ENCODE assay signal across 11 cellular contexts in genomic region chr1:209434066-209434465, GRCh38.
DNase-seq lines count a peak whose midpoint lies in the region; TF ChIP-seq lines count a peak whose summit lies in the region.
"Had no signal": no experiment of that assay in that cellular context is flagged by ENCODE, and none has a peak within 500 bp of the region (broad histone marks: within the 10 kb centered on the region; RNA-seq: fewer than 3 reads in every experiment).

No MANE protein-coding gene starts in this region.

- no peaks in the 10 kb centered on the region for H3K36me3 Mint-ChIP-seq in HFFc6 (ENCODE audit: low read depth)
- H3K36me3 Mint-ChIP-seq: naive thymus-derived CD8-positive, alpha-beta T cell had no signal

- in situ Hi-C loops in GM13977 (cut with MboI; ENCODE audit: low pct_unique_long_range_greater_than_20kb, low sequenced_read_pairs, unreplicated experiment) = no loop called here

- H3K9me3 Mint-ChIP-seq in HFFc6 = no peaks in the 10 kb centered on the region

- H3K4me1 Mint-ChIP-seq in HFFc6 (ENCODE audit: low read depth) = peaks cover 37% of the 10 kb centered on the region

- peak overlapping the region; percentile 51; the same call in 1 of the 2 replicates for H3K4me3 Mint-ChIP-seq in HFFc6
- H3K4me3 Mint-ChIP-seq: naive thymus-derived CD8-positive, alpha-beta T cell had no signal

- DNase-seq in HFFc6 (peak; percentile 39), adipocyte (ENCODE audit: low read depth) (peak; percentile 19), glomerular visceral epithelial cell (ENCODE audit: extremely low spot score) (peak; percentile 47), renal cortical epithelial cell (ENCODE audit: low read depth) (peak; percentile 59), epidermal melanocyte (ENCODE audit: insufficient read length, low spot score) (no peak), NK-92 (lab: John Stamatoyannopoulos, UW; ENCODE audit: unreplicated experiment) (no peak), NCI-H1105 treated with DMSO at 0.1 percent for 48 hours (lab: John Stamatoyannopoulos, UW) (no peak), GM13977 (ENCODE audit: low spot score) (no peak)
- DNase-seq: naive thymus-derived CD8-positive, alpha-beta T cell; NCI-H1417 treated with DMSO at 0.1 percent for 48 hours; stimulated activated CD4-positive, alpha-beta T cell treated with anti-CD3 and anti-CD28 coated beads, Interleukin-15, amount 100 ng/mL, for 24 hours had no signal

- no peak overlapping the region for H3K9ac ChIP-seq in adipocyte (ENCODE audit: low read length)

- H3K27me3 ChIP-seq in adipocyte (replicated peaks; ENCODE audit: control insufficient read depth, insufficient read depth, low read length) = peaks cover 9% of the 10 kb centered on the region

- no peak for TF ChIP-seq CTCF in HFFc6 (IDR thresholded peaks at IDR 0.05)
- no peak for TF ChIP-seq CTCF in GM13977 (IDR thresholded peaks at IDR 0.05; ENCODE audit: extremely low read depth, insufficient read depth, missing control alignments)

- peak overlapping the region; percentile 88 for H3K27ac Mint-ChIP-seq in HFFc6
- H3K27ac Mint-ChIP-seq: naive thymus-derived CD8-positive, alpha-beta T cell had no signal

- H3K36me3 ChIP-seq in adipocyte (ENCODE audit: control insufficient read depth, insufficient read depth, low read length, severe bottlenecking) = no peaks in the 10 kb centered on the region

- no peak overlapping the region for H3K4me3 ChIP-seq in adipocyte (ENCODE audit: low read length)

- peaks cover 22% of the 10 kb centered on the region for H3K4me1 ChIP-seq in adipocyte (ENCODE audit: control insufficient read depth, insufficient read depth, low read length)

- H3K27me3 Mint-ChIP-seq in HFFc6 (ENCODE audit: insufficient read depth) = no peaks in the 10 kb centered on the region; the same call in 1 of the 2 replicates

- no peaks in the 10 kb centered on the region for H3K9me3 ChIP-seq in adipocyte (ENCODE audit: control insufficient read depth, low read length)

Comparison
In these comparisons a context has a peak if more than half of its experiments do, and no peak if none do; other contexts are left out.
1. DNase-seq: peak in HFFc6 (single experiment), adipocyte (single experiment), glomerular visceral epithelial cell (single experiment) and renal cortical epithelial cell (single experiment); none in epidermal melanocyte (single experiment), NK-92 (single experiment), NCI-H1105 treated with DMSO at 0.1 percent for 48 hours (single experiment) and GM13977 (single experiment).